In genomic region chr13:44692173-44692713, GRCh38 we compare ENCODE assay signal across 2 cellular contexts.
TF ChIP-seq lines count a peak whose summit lies in the region.

No MANE protein-coding gene starts in this region.

TF ChIP-seq in IMR-90, 13 proteins besides CTCF, POLR2A, EP300 and RAD21:
- TF ChIP-seq CHD1 (IDR thresholded peaks at IDR 0.05; ENCODE audit: low read depth, low read length) (no peak), FOS (IDR thresholded peaks at IDR 0.05; ENCODE audit: low read depth, low read length) (no peak), MAZ (IDR thresholded peaks at IDR 0.05; ENCODE audit: borderline replicate concordance, low read depth, low read length) (no peak), BHLHE40 (IDR thresholded peaks at IDR 0.05; ENCODE audit: low read depth, low read length) (no peak), RFX5 (IDR thresholded peaks at IDR 0.05; ENCODE audit: low read depth, low read length) (no peak), USF2 (IDR thresholded peaks at IDR 0.05; ENCODE audit: low read depth, low read length) (no peak), CEBPB (IDR thresholded peaks at IDR 0.05; ENCODE audit: low read depth, low read length) (no peak), ELK1 (IDR thresholded peaks at IDR 0.05; ENCODE audit: borderline replicate concordance, low read depth, low read length) (no peak)

TF ChIP-seq in GM12878, 131 proteins besides CTCF, POLR2A, EP300 and RAD21:
- TF ChIP-seq MTA3 (IDR thresholded peaks at IDR 0.05; ENCODE audit: borderline replicate concordance, low read length) (no peak), ZSCAN29 (IDR thresholded peaks at IDR 0.05) (no peak), CBFB (IDR thresholded peaks at IDR 0.05; ENCODE audit: low read depth) (peak; percentile 84), SMAD5 (IDR thresholded peaks at IDR 0.05; ENCODE audit: low read depth) (peak; percentile 88), ZBTB11 (CRISPR knock-in tag; IDR thresholded peaks at IDR 0.05) (no peak), PML (IDR thresholded peaks at IDR 0.05; ENCODE audit: low read length) (peak; percentile 90; the same call in 1 of the 2 replicates), SIX5 (IDR thresholded peaks at IDR 0.05; ENCODE audit: low read depth, low read length, severe bottlenecking) (no peak), FOXK2 (IDR thresholded peaks at IDR 0.05) (no peak), ZBED1 (IDR thresholded peaks at IDR 0.05; ENCODE audit: borderline replicate concordance) (peak; percentile 92)
